21 cellular contexts compared by ENCODE assay signal in the genomic region with DNA sequence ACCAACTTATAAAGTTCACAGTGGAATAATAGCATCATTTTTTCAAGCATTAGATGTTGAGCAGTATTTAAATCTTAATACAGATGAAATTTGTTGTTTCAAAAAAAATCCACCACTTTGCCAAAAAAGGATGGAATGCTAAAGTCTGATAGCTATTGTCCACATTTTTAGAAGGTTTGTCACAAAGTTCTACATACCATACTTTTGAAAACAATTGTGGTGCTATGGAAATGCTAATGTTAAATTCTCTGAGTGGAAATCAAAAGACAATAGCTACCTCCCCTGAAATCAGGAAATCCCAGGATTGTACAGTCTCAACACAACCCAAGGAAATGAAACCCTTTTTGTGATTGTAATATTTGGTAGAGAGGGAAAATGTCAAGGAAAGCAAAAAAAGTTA. TPM values are rescaled to one million over a fixed set of nuclear protein-coding genes. Genes with fewer than 3 reads are reported as not detected.
DNase-seq lines count a peak whose midpoint lies in the region; ATAC-seq, FAIRE-seq and TF ChIP-seq lines count a peak whose summit lies in the region.
"Had no signal": no experiment of that assay in that cellular context is flagged by ENCODE, and none has a peak within 500 bp of the region (broad histone marks: within the 10 kb centered on the region; RNA-seq: fewer than 3 reads in every experiment).

No MANE protein-coding gene starts in this region.

- H3K36me3 ChIP-seq in GM23338 (ENCODE audit: insufficient read depth) (peaks cover 5% of the 10 kb centered on the region; the same call in 1 of the 2 replicates), astrocyte (ENCODE audit: insufficient read depth, low read length) (no peaks in the 10 kb centered on the region), sigmoid colon (no peaks in the 10 kb centered on the region)
- H3K36me3 ChIP-seq: colonic mucosa had no signal

- H3K27me3 Mint-ChIP-seq in GM23338 (ENCODE audit: insufficient read depth, low read depth, poor library complexity): no peaks in the 10 kb centered on the region
- H3K27me3 Mint-ChIP-seq in astrocyte (ENCODE audit: low read depth, unreplicated experiment): no peaks in the 10 kb centered on the region
- peaks cover 2% of the 10 kb centered on the region for H3K27me3 Mint-ChIP-seq in activated CD4-positive, alpha-beta T cell treated with anti-CD3 and anti-CD28 coated beads for 36 hours

- peaks cover 17% of the 10 kb centered on the region; the same call in 2 of the 3 replicates for H3K36me3 Mint-ChIP-seq in GM23338 (ENCODE audit: low read depth)
- H3K36me3 Mint-ChIP-seq in astrocyte (ENCODE audit: low read depth, unreplicated experiment): no peaks in the 10 kb centered on the region
- H3K36me3 Mint-ChIP-seq in activated CD4-positive, alpha-beta T cell treated with anti-CD3 and anti-CD28 coated beads for 36 hours (ENCODE audit: low read depth): peaks cover 2% of the 10 kb centered on the region

- H3K4me3 Mint-ChIP-seq in GM23338 (no peak overlapping the region), astrocyte (ENCODE audit: unreplicated experiment) (no peak overlapping the region)
- H3K4me3 Mint-ChIP-seq in activated CD4-positive, alpha-beta T cell treated with anti-CD3 and anti-CD28 coated beads for 36 hours: no peak overlapping the region
- H3K4me3 Mint-ChIP-seq: activated naive CD4-positive, alpha-beta T cell treated with anti-CD3 and anti-CD28 coated beads for 36 hours had no signal

- TF ChIP-seq CTCF in GM23338 (conservative IDR thresholded peaks at IDR 0.05; ENCODE audit: low read depth in 2 of 2) (no peak), astrocyte (IDR thresholded peaks at IDR 0.05; ENCODE audit: insufficient read depth, low read depth, low read length) (no peak), fibroblast of mammary gland (conservative IDR thresholded peaks at IDR 0.05; ENCODE audit: control insufficient read depth, insufficient read depth, low read depth, low read length) (no peak), sigmoid colon (IDR thresholded peaks at IDR 0.05) (no peak)

- no peaks in the 10 kb centered on the region for H3K27me3 ChIP-seq in GM23338 (ENCODE audit: insufficient read depth)
- H3K27me3 ChIP-seq in astrocyte (ENCODE audit: insufficient read depth, low read length): no peaks in the 10 kb centered on the region
- no peaks in the 10 kb centered on the region for H3K27me3 ChIP-seq in sigmoid colon
- H3K27me3 ChIP-seq: colonic mucosa, testis had no signal

- H3K9me3 Mint-ChIP-seq in GM23338 (peaks cover 18% of the 10 kb centered on the region; the same call in 2 of the 3 replicates), astrocyte (ENCODE audit: unreplicated experiment) (peaks cover 17% of the 10 kb centered on the region)
- peaks cover 17% of the 10 kb centered on the region for H3K9me3 Mint-ChIP-seq in activated CD4-positive, alpha-beta T cell treated with anti-CD3 and anti-CD28 coated beads for 36 hours (ENCODE audit: low read depth)

- no peaks in the 10 kb centered on the region for H3K79me2 ChIP-seq in GM23338 (replicated peaks; ENCODE audit: insufficient read depth)
- H3K79me2 ChIP-seq in astrocyte (ENCODE audit: insufficient read depth, low read length): no peaks in the 10 kb centered on the region

- intact Hi-C loops in sigmoid colon (cut with DNase I): no loop called here
- intact Hi-C loops in posterior vena cava (cut with DNase I): no loop called here
- intact Hi-C loops in activated CD4-positive, alpha-beta T cell treated with anti-CD3 and anti-CD28 coated beads for 36 hours (cut with DNase I, micrococcal nuclease): no loop called here

- H3K4me1 ChIP-seq in GM23338 (ENCODE audit: insufficient read depth) (peaks cover 12% of the 10 kb centered on the region; the same call in 1 of the 2 replicates), astrocyte (ENCODE audit: insufficient read depth, low read length) (peaks cover 2% of the 10 kb centered on the region), sigmoid colon (peaks cover 0 to 20% (median 19%) of the 10 kb centered on the region in 4 donors)
- H3K4me1 ChIP-seq: Caco-2, colonic mucosa, testis had no signal

- H3K9me2 ChIP-seq in GM23338 (ENCODE audit: insufficient read depth): peaks cover 10% of the 10 kb centered on the region

- TF ChIP-seq EP300 in sigmoid colon (IDR thresholded peaks at IDR 0.05): no peak

- no peaks in the 10 kb centered on the region for H4K20me1 ChIP-seq in GM23338 (replicated peaks; ENCODE audit: insufficient read depth)
- no peaks in the 10 kb centered on the region for H4K20me1 ChIP-seq in astrocyte (ENCODE audit: insufficient read depth, low read length)

- H3K4me1 Mint-ChIP-seq in GM23338 (peaks cover 15% of the 10 kb centered on the region), astrocyte (ENCODE audit: low read depth, unreplicated experiment) (peaks cover 8% of the 10 kb centered on the region)
- no peaks in the 10 kb centered on the region for H3K4me1 Mint-ChIP-seq in activated CD4-positive, alpha-beta T cell treated with anti-CD3 and anti-CD28 coated beads for 36 hours

- CTCF ChIA-PET in activated CD4-positive, alpha-beta T cell treated with anti-CD3 and anti-CD28 coated beads for 36 hours (lab: Charles Lee): no interaction called here

- DNase-seq in GM23338 (ENCODE audit: low spot score) (no peak), astrocyte (ENCODE audit: low read depth) (peak; percentile 62), fibroblast of mammary gland (ENCODE audit: low read depth) (peak; percentile 8), sigmoid colon (no peak), posterior vena cava (ENCODE audit: low spot score) (no peak), COLO668 (lab: John Stamatoyannopoulos, UW; ENCODE audit: unreplicated experiment) (no peak)
- no peak for DNase-seq in activated CD4-positive, alpha-beta T cell treated with anti-CD3 and anti-CD28 coated beads for 36 hours
- DNase-seq: activated CD4-positive, alpha-beta T cell treated with anti-CD3 and anti-CD28 coated beads, Interleukin-2, amount 50 U/mL, for 48 hours; activated naive CD4-positive, alpha-beta T cell treated with anti-CD3 and anti-CD28 coated beads for 36 hours; activated T-cell treated with anti-CD3 and anti-CD28 coated beads, Interleukin-2, amount 50 U/mL, for 1 hour; aorta; Caco-2; colonic mucosa; left colon; midbrain; NCI-H526 treated with DMSO at 0.1 percent for 48 hours; Right ventricle myocardium superior; stimulated activated CD4-positive, alpha-beta T cell treated with anti-CD3 and anti-CD28 coated beads, Interleukin-15, amount 100 ng/mL, for 24 hours; T-helper 1 cell; testis had no signal

- H2AFZ ChIP-seq in GM23338 (no peak overlapping the region), astrocyte (ENCODE audit: low read depth, low read length) (peak overlapping the region; percentile 35)

- peak; percentile 93 for FAIRE-seq in astrocyte (lab: Jason Lieb, UNC)
- FAIRE-seq: GM18507 had no signal

- TF ChIP-seq POLR2A in sigmoid colon (IDR thresholded peaks at IDR 0.05): no peak

- H3K9ac ChIP-seq in astrocyte (ENCODE audit: low read length): no peak overlapping the region

- POLR2A ChIA-PET in activated CD4-positive, alpha-beta T cell treated with anti-CD3 and anti-CD28 coated beads for 36 hours (lab: Charles Lee): no interaction called here

- H3K4me2 ChIP-seq in GM23338: no peak overlapping the region
- peak overlapping the region; percentile 67 for H3K4me2 ChIP-seq in astrocyte (ENCODE audit: low read length)

- H3K27ac Mint-ChIP-seq in GM23338 (peak overlapping the region; percentile 69), astrocyte (ENCODE audit: unreplicated experiment) (peak overlapping the region; percentile 82)
- no peak overlapping the region for H3K27ac Mint-ChIP-seq in activated CD4-positive, alpha-beta T cell treated with anti-CD3 and anti-CD28 coated beads for 36 hours
- H3K27ac Mint-ChIP-seq: activated naive CD4-positive, alpha-beta T cell treated with anti-CD3 and anti-CD28 coated beads for 36 hours had no signal

- H3K27ac ChIP-seq in GM23338 (ENCODE audit: low read depth) (no peak overlapping the region), astrocyte (ENCODE audit: low read depth, low read length) (no peak overlapping the region), sigmoid colon (peak overlapping the region; percentile 11 to 64 (median 58))
- H3K27ac ChIP-seq: colonic mucosa, testis had no signal

- H3K4me3 ChIP-seq in GM23338 (no peak overlapping the region), astrocyte (ENCODE audit: insufficient read depth, low read depth, low read length) (no peak overlapping the region), fibroblast of mammary gland (ENCODE audit: control insufficient read depth, low read depth, low read length) (no peak overlapping the region), sigmoid colon (no peak overlapping the region)
- H3K4me3 ChIP-seq: colonic mucosa, testis had no signal

- H3F3A ChIP-seq in GM23338 (replicated peaks; ENCODE audit: low read depth): no peaks in the 10 kb centered on the region

- no peak for ATAC-seq in GM23338
- no peak for ATAC-seq in activated CD4-positive, alpha-beta T cell treated with anti-CD3 and anti-CD28 coated beads for 36 hours
- ATAC-seq: left colon had no signal

- H3K9me3 ChIP-seq in astrocyte (ENCODE audit: insufficient read depth, low read depth, low read length) (no peaks in the 10 kb centered on the region), sigmoid colon (peaks cover 0 to 8% (median 1%) of the 10 kb centered on the region in 4 donors)
- H3K9me3 ChIP-seq: colonic mucosa, testis had no signal

TF ChIP-seq in GM23338, 12 proteins besides CTCF, POLR2A, EP300 and RAD21 (continues in another document):
- TF ChIP-seq ETS1 (IDR thresholded peaks at IDR 0.05): no peak
- TF ChIP-seq ZNF114 (CRISPR knock-in tag; IDR thresholded peaks at IDR 0.05): no peak
- TF ChIP-seq EZH2 (IDR thresholded peaks at IDR 0.05; ENCODE audit: low read depth, unreplicated experiment): no peak

RNA-seq across cellular contexts. Expression of gene GRAMD2B, which starts 19.3 kb away (rescaled TPM):
- 14.9 and 16.9 TPM in 2 replicates for total RNA-seq in GM23338 (2014; rRNA removed; shearing (Covaris generic))
- polyA plus RNA-seq in GM23338 (2016; fragmentation: Nextera tagmentation; extraction: Ambion mirVana) (9.7 and 10.7 TPM in 2 replicates), sigmoid colon (10 to 100 TPM; 26.1 to 44.4 (median 27.0) TPM)
- total RNA-seq in astrocyte (29.1 and 34.4 TPM in 2 replicates), sigmoid colon (10 to 100 TPM; 33.0 to 53.8 (median 46.5) TPM), posterior vena cava (10 to 100 TPM; 20.9 to 21.0 TPM)
- 10 to 100 TPM in 1 of 2 experiments, 1 to 10 TPM in 1; 9.7 to 13.9 TPM for total RNA-seq in activated CD4-positive, alpha-beta T cell treated with anti-CD3 and anti-CD28 coated beads for 36 hours

Comparison
In these comparisons a context has a peak if more than half of its experiments do, and no peak if none do; other contexts are left out.
1. DNase-seq: peak in astrocyte (single experiment) and fibroblast of mammary gland (single experiment); none in GM23338 (single experiment), sigmoid colon (single experiment), posterior vena cava (single experiment), activated CD4-positive, alpha-beta T cell treated with anti-CD3 and anti-CD28 coated beads for 36 hours (single experiment) and COLO668 (single experiment).
2. H3K27ac ChIP-seq: peak in sigmoid colon (4 of 4); none in GM23338 (single experiment) and astrocyte (single experiment).